ENCODE assay signal across 8 cellular contexts in the genomic region with DNA sequence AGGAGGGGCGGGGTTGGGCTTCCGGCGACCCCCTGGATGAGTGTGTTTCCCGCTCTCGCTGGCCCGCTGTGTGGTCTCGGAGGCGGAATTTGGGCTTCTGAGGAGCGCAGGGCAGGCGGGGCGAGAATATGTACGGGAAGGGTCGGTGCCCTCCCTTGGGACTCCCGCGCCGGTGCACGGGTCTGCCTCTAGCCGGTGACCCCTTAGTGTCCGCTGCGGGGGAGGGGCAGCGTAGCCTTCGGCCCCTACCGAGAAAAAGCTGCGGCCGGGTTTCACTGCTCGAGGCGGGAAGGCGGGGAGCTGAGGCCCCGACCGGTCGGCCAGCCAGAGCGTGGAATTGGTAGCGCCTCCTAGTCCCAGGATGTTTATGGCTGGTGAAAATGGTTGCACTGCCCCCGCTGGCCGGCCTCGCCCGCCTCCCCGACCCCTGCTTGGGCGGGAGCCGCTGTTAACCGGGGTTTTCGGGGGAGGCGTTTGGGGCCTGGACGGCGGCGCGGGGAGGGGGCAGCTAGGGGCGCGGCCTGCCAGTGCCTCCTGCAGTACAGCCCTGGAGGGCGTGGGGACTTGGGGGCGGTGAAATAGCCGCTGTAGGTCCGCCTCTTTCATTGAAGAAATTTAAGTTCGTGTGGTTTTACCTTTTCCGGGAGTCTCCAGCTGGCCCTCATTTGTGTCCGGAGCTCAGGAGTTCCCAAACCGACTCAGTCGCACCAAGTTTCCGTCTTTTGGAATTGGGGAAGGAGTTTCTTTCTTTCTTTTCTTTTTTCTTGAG. TPM values are rescaled to one million over a fixed set of nuclear protein-coding genes. Genes with fewer than 3 reads are reported as not detected.
DNase-seq lines count a peak whose midpoint lies in the region; ATAC-seq and TF ChIP-seq lines count a peak whose summit lies in the region.

A gene (plus strand): TSS at position 643 of the 769 bp plus-strand sequence. CDS start 290 bp downstream, outside the sequence.

- peak; percentile 24; the same call in 1 of the 2 replicates for TF ChIP-seq CTCF in OCI-LY3 (IDR thresholded peaks at IDR 0.05; ENCODE audit: low read depth, low read length)

- H3K9ac ChIP-seq in HUES6 (ENCODE audit: low read length) (peak within 1 kb of the TSS; percentile 91), OCI-LY3 (ENCODE audit: low read length) (peak within 1 kb of the TSS; percentile 97)

- peak; percentile 64 for ATAC-seq in GM21423 (IDR thresholded peaks at IDR 0.05; ENCODE audit: unreplicated experiment)

- H3K27me3 ChIP-seq in HUES6 (ENCODE audit: control insufficient read depth, insufficient read depth, low read length), result no peaks in the 10 kb centered on the region
- no peaks in the 10 kb centered on the region for H3K27me3 ChIP-seq in OCI-LY3 (ENCODE audit: low read depth, low read length)

- H3K36me3 ChIP-seq in HUES6 (ENCODE audit: control insufficient read depth, insufficient read depth, low read length) (peaks cover 22% of the 10 kb centered on the region; the same call in 1 of the 2 replicates), OCI-LY3 (replicated peaks; ENCODE audit: low read depth, low read length) (no peaks in the 10 kb centered on the region)

- H3K4me2 ChIP-seq in OCI-LY3 (ENCODE audit: low read length), result peak within 1 kb of the TSS; percentile 94

- H2AFZ ChIP-seq in OCI-LY3 (ENCODE audit: low read depth, low read length), result peak within 1 kb of the TSS; percentile 74; the same call in 1 of the 2 replicates

- peaks cover 17% of the 10 kb centered on the region for H3K4me1 ChIP-seq in HUES6 (ENCODE audit: control insufficient read depth, insufficient read depth, low read length)
- H3K4me1 ChIP-seq in OCI-LY3 (ENCODE audit: low read length), result peaks cover 15% of the 10 kb centered on the region

- H3K4me3 ChIP-seq in HUES6 (ENCODE audit: low read depth, low read length) (peak within 1 kb of the TSS; percentile 94), OCI-LY3 (ENCODE audit: low read length) (peak within 1 kb of the TSS; percentile 91)

- in situ Hi-C loops in Caki2 (cut with HindIII; ENCODE audit: low pct_unique_long_range_greater_than_20kb, low sequenced_read_pairs), result no loop called here

- peaks cover 54% of the 10 kb centered on the region for H3K79me2 ChIP-seq in OCI-LY3 (ENCODE audit: low read length)

- DNase-seq in Caki2 (ENCODE audit: low read depth), result peak; percentile 89
- DNase-seq in activated CD8-positive, alpha-beta memory T cell treated with anti-CD3 and anti-CD28 coated beads, Interleukin-2, amount 50 U/mL, for 48 hours, result peak; percentile 88
- DNase-seq in epidermal melanocyte (ENCODE audit: insufficient read length, low spot score), result peak; percentile 27
- peak; percentile 88 for DNase-seq in mucosa of gallbladder (ENCODE audit: low spot score)
- DNase-seq in stimulated activated CD8-positive, alpha-beta memory T cell treated with anti-CD3 and anti-CD28 coated beads, Interleukin-4, amount 100 ng/mL, for 48 hours, result peak; percentile 88

- H3K9me3 ChIP-seq in HUES6 (ENCODE audit: control insufficient read depth, insufficient read depth, low read depth, low read length) (no peaks in the 10 kb centered on the region), OCI-LY3 (ENCODE audit: insufficient read depth, low read length) (no peaks in the 10 kb centered on the region)

- peaks cover 22% of the 10 kb centered on the region for H4K20me1 ChIP-seq in OCI-LY3 (ENCODE audit: insufficient read depth, low read length)

- H3K27ac ChIP-seq in HUES6 (ENCODE audit: low read depth, low read length) (peak within 1 kb of the TSS; percentile 94), OCI-LY3 (ENCODE audit: low read length) (peak within 1 kb of the TSS; percentile 81)

RNA-seq across cellular contexts. Expression of the gene that starts here (rescaled TPM):
- total RNA-seq in Caki2 (2014; rRNA removed; shearing (Covaris generic); ENCODE audit: low replicate concordance), result 47.8 and 55.9 TPM in 2 replicates
- 129 TPM for total RNA-seq in mucosa of gallbladder

Comparison
In these comparisons a context has a peak if more than half of its experiments do, and no peak if none do; other contexts are left out.
1. Peak in every context shown above with its lines: DNase-seq, ATAC-seq, H3K4me3 ChIP-seq and H3K27ac ChIP-seq.
2. DNase-seq: peak in every context shown above with its lines; median percentile 89 in Caki2; 88 in activated CD8-positive, alpha-beta memory T cell treated with anti-CD3 and anti-CD28 coated beads, Interleukin-2, amount 50 U/mL, for 48 hours; 88 in mucosa of gallbladder; 88 in stimulated activated CD8-positive, alpha-beta memory T cell treated with anti-CD3 and anti-CD28 coated beads, Interleukin-4, amount 100 ng/mL, for 48 hours; 27 in epidermal melanocyte.